In the genomic region with DNA sequence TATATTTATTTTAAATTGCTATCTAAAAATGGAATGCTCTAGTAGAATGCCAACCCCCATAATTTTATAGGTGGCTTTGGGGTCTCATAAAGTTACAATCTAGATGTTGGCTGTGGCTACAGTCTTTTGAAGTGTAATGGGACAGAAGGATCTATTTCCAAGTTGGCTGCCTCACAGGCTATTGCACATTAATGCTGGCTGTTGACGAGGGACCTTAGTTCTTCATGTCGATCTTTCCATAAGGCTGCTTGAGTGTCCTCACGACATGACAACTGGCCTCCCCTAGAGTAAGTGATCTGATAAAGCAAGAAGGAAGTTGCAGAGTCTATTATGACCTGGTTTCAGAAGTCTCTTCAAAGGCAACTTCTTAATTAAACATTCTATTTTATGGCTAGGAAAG, we compare ENCODE assay signal across 19 cellular contexts.
"Had no signal": no experiment of that assay in that cellular context is flagged by ENCODE, and none has a peak within 500 bp of the region (broad histone marks: within the 10 kb centered on the region; RNA-seq: fewer than 3 reads in every experiment).

No MANE protein-coding gene starts in this region.

- DNase-seq: dermis blood vessel endothelial cell; dorsolateral prefrontal cortex; effector CD4-positive, alpha-beta T cell; effector memory CD4-positive, alpha-beta T cell; foreskin keratinocyte; heart left ventricle; hypothalamus; immature natural killer cell; islet precursor cell; kidney; kidney glomerular epithelial cell; left colon; left lung; left ventricle myocardium superior; lower lobe of right lung; mesenchymal stem cell; mucosa of descending colon; naive B cell had no signal

- FAIRE-seq: endothelial cell of umbilical vein had no signal
